1 cellular context compared by ENCODE assay signal in the genomic region with DNA sequence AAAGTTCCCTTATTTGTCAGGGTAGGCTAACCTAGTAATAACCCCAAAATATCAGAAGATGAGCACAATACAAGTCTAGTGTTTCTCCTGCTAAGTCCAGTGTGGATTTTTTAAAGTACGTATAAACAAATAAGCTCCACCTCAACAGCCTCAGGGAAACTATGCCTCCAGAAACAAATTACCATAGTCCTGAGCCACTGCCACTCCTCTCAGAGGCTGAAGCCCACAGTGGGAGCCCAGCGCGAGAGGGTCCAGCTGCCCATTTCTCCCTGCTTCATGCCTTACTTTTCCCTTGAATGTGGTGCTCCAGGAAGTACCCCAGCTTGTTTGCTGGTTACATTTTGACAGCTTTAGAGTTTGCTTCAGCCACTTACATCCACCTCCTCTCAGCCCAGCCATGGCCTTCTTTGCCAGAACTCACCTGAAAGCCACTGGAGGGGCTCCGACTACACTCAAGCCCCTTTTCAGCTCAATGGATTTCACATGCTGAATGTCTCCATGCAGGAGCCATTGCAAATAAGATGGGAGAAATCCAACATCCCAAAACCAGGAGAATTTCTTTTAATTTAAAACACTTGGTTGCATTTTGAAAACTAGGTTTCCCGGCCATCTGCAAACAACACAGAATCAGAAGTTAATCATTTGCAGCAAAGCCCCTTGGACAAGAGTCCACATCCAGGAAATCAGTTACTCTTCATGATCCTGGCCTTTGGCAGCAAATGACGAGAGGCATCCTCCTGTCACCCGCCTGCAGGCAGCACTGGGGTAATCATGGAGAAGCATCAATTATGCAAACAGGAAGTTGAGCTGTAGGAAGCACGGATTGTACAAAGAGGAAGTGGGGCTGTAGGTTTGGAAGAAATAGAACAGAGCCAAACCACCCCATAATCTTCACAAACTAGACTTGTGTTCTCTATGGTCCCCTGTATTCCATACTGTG.
TF ChIP-seq lines count a peak whose summit lies in the region.

No MANE protein-coding gene starts in this region.

TF ChIP-seq in HepG2, 621 proteins besides CTCF, POLR2A, EP300 and RAD21:
- no peak for TF ChIP-seq CHCHD3 (CRISPR knock-in tag; IDR thresholded peaks at IDR 0.05)
- 0 out of 2 replicates have a peak, but pooled peaks have one; percentile 15 for TF ChIP-seq SAP130 (CRISPR knock-in tag; IDR thresholded peaks at IDR 0.05; ENCODE audit: low read depth)
- TF ChIP-seq KAT8 (CRISPR knock-in tag; IDR thresholded peaks at IDR 0.05) = no peak
- TF ChIP-seq ELF3 (CRISPR knock-in tag; IDR thresholded peaks at IDR 0.05) = peak; percentile 58
- TF ChIP-seq ZNF878 (CRISPR knock-in tag; IDR thresholded peaks at IDR 0.05) = no peak
- no peak for TF ChIP-seq CCDC6 (CRISPR knock-in tag; IDR thresholded peaks at IDR 0.05)
- TF ChIP-seq ZNF317 (CRISPR knock-in tag; IDR thresholded peaks at IDR 0.05) = no peak
- TF ChIP-seq, protein P1, sequence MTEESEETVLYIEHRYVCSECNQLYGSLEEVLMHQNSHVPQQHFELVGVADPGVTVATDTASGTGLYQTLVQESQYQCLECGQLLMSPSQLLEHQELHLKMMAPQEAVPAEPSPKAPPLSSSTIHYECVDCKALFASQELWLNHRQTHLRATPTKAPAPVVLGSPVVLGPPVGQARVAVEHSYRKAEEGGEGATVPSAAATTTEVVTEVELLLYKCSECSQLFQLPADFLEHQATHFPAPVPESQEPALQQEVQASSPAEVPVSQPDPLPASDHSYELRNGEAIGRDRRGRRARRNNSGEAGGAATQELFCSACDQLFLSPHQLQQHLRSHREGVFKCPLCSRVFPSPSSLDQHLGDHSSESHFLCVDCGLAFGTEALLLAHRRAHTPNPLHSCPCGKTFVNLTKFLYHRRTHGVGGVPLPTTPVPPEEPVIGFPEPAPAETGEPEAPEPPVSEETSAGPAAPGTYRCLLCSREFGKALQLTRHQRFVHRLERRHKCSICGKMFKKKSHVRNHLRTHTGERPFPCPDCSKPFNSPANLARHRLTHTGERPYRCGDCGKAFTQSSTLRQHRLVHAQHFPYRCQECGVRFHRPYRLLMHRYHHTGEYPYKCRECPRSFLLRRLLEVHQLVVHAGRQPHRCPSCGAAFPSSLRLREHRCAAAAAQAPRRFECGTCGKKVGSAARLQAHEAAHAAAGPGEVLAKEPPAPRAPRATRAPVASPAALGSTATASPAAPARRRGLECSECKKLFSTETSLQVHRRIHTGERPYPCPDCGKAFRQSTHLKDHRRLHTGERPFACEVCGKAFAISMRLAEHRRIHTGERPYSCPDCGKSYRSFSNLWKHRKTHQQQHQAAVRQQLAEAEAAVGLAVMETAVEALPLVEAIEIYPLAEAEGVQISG (CRISPR knock-in tag; IDR thresholded peaks at IDR 0.05) = peak; percentile 29; the same call in 1 of the 2 replicates
- TF ChIP-seq ZNF605 (CRISPR knock-in tag; IDR thresholded peaks at IDR 0.05) = 0 out of 2 replicates have a peak, but pooled peaks have one; percentile 27
- TF ChIP-seq GABPA (IDR thresholded peaks at IDR 0.05; ENCODE audit: low read depth, low read length) = no peak
- peak; percentile 83 for TF ChIP-seq GABPA (CRISPR knock-in tag; IDR thresholded peaks at IDR 0.05; ENCODE audit: low read depth)
- no peak for TF ChIP-seq KDM1A (CRISPR knock-in tag; IDR thresholded peaks at IDR 0.05)
- peak; percentile 32; the same call in 1 of the 2 replicates for TF ChIP-seq ELF1 (CRISPR knock-in tag; IDR thresholded peaks at IDR 0.05)
- no peak for TF ChIP-seq TCF7 (IDR thresholded peaks at IDR 0.05; ENCODE audit: low read depth)
- no peak for TF ChIP-seq ATF7 (IDR thresholded peaks at IDR 0.05)
- no peak for TF ChIP-seq ATF7 (CRISPR knock-in tag; IDR thresholded peaks at IDR 0.05)
- no peak for TF ChIP-seq MED1 (CRISPR knock-in tag; IDR thresholded peaks at IDR 0.05)
- TF ChIP-seq RCOR2 (CRISPR knock-in tag; IDR thresholded peaks at IDR 0.05) = no peak
- TF ChIP-seq, protein P2, sequence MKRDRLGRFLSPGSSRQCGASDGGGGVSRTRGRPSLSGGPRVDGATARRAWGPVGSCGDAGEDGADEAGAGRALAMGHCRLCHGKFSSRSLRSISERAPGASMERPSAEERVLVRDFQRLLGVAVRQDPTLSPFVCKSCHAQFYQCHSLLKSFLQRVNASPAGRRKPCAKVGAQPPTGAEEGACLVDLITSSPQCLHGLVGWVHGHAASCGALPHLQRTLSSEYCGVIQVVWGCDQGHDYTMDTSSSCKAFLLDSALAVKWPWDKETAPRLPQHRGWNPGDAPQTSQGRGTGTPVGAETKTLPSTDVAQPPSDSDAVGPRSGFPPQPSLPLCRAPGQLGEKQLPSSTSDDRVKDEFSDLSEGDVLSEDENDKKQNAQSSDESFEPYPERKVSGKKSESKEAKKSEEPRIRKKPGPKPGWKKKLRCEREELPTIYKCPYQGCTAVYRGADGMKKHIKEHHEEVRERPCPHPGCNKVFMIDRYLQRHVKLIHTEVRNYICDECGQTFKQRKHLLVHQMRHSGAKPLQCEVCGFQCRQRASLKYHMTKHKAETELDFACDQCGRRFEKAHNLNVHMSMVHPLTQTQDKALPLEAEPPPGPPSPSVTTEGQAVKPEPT (CRISPR knock-in tag; IDR thresholded peaks at IDR 0.05; ENCODE audit: low read depth) = no peak
- TF ChIP-seq EHMT2 (IDR thresholded peaks at IDR 0.05; ENCODE audit: borderline replicate concordance, low read depth, low read length) = 0 out of 2 replicates have a peak, but pooled peaks have one; percentile 33
- TF ChIP-seq KDM5A (IDR thresholded peaks at IDR 0.05; ENCODE audit: borderline replicate concordance, low read length) = no peak
- TF ChIP-seq, protein P3, sequence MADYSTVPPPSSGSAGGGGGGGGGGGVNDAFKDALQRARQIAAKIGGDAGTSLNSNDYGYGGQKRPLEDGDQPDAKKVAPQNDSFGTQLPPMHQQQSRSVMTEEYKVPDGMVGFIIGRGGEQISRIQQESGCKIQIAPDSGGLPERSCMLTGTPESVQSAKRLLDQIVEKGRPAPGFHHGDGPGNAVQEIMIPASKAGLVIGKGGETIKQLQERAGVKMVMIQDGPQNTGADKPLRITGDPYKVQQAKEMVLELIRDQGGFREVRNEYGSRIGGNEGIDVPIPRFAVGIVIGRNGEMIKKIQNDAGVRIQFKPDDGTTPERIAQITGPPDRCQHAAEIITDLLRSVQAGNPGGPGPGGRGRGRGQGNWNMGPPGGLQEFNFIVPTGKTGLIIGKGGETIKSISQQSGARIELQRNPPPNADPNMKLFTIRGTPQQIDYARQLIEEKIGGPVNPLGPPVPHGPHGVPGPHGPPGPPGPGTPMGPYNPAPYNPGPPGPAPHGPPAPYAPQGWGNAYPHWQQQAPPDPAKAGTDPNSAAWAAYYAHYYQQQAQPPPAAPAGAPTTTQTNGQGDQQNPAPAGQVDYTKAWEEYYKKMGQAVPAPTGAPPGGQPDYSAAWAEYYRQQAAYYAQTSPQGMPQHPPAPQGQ (CRISPR knock-in tag; IDR thresholded peaks at IDR 0.05; ENCODE audit: borderline replicate concordance) = no peak
- no peak for TF ChIP-seq TBP (CRISPR knock-in tag; IDR thresholded peaks at IDR 0.05)
- TF ChIP-seq TCF7L2 (IDR thresholded peaks at IDR 0.05; ENCODE audit: low read depth, low read length) = no peak
- TF ChIP-seq, protein P4, sequence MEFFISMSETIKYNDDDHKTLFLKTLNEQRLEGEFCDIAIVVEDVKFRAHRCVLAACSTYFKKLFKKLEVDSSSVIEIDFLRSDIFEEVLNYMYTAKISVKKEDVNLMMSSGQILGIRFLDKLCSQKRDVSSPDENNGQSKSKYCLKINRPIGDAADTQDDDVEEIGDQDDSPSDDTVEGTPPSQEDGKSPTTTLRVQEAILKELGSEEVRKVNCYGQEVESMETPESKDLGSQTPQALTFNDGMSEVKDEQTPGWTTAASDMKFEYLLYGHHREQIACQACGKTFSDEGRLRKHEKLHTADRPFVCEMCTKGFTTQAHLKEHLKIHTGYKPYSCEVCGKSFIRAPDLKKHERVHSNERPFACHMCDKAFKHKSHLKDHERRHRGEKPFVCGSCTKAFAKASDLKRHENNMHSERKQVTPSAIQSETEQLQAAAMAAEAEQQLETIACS (CRISPR knock-in tag; IDR thresholded peaks at IDR 0.05) = no peak
- TF ChIP-seq HDAC1 (CRISPR knock-in tag; IDR thresholded peaks at IDR 0.05) = 0 out of 2 replicates have a peak, but pooled peaks have one; percentile 26
- TF ChIP-seq, protein P5, sequence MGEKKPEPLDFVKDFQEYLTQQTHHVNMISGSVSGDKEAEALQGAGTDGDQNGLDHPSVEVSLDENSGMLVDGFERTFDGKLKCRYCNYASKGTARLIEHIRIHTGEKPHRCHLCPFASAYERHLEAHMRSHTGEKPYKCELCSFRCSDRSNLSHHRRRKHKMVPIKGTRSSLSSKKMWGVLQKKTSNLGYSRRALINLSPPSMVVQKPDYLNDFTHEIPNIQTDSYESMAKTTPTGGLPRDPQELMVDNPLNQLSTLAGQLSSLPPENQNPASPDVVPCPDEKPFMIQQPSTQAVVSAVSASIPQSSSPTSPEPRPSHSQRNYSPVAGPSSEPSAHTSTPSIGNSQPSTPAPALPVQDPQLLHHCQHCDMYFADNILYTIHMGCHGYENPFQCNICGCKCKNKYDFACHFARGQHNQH (CRISPR knock-in tag; IDR thresholded peaks at IDR 0.05) = peak; percentile 88
- TF ChIP-seq, protein P6, sequence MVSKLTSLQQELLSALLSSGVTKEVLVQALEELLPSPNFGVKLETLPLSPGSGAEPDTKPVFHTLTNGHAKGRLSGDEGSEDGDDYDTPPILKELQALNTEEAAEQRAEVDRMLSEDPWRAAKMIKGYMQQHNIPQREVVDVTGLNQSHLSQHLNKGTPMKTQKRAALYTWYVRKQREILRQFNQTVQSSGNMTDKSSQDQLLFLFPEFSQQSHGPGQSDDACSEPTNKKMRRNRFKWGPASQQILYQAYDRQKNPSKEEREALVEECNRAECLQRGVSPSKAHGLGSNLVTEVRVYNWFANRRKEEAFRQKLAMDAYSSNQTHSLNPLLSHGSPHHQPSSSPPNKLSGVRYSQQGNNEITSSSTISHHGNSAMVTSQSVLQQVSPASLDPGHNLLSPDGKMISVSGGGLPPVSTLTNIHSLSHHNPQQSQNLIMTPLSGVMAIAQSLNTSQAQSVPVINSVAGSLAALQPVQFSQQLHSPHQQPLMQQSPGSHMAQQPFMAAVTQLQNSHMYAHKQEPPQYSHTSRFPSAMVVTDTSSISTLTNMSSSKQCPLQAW (CRISPR knock-in tag; IDR thresholded peaks at IDR 0.05) = peak; percentile 52; the same call in 1 of the 2 replicates
- TF ChIP-seq ZNF282 (IDR thresholded peaks at IDR 0.05; ENCODE audit: partially characterized antibody) = no peak
- TF ChIP-seq GPN1 (CRISPR knock-in tag; IDR thresholded peaks at IDR 0.05; ENCODE audit: borderline replicate concordance) = no peak
- peak; percentile 67; the same call in 1 of the 2 replicates for TF ChIP-seq ZNF644 (CRISPR knock-in tag; IDR thresholded peaks at IDR 0.05; ENCODE audit: low read depth)
- no peak for TF ChIP-seq SMARCE1 (IDR thresholded peaks at IDR 0.05; ENCODE audit: borderline replicate concordance)
- no peak for TF ChIP-seq GTF3A (CRISPR knock-in tag; conservative IDR thresholded peaks at IDR 0.05)
- TF ChIP-seq ZMYM4 (CRISPR knock-in tag; IDR thresholded peaks at IDR 0.05) = no peak
- TF ChIP-seq ZNF432 (CRISPR knock-in tag; IDR thresholded peaks at IDR 0.05; ENCODE audit: borderline replicate concordance) = no peak
- TF ChIP-seq SP1 (IDR thresholded peaks at IDR 0.05) = no peak
- no peak for TF ChIP-seq SP1 (CRISPR knock-in tag; IDR thresholded peaks at IDR 0.05)
- TF ChIP-seq ZNF343 (CRISPR knock-in tag; IDR thresholded peaks at IDR 0.05) = no peak
- peak; percentile 33; the same call in 1 of the 2 replicates for TF ChIP-seq ETV5 (CRISPR knock-in tag; IDR thresholded peaks at IDR 0.05; ENCODE audit: borderline replicate concordance)
- TF ChIP-seq XBP1 (CRISPR knock-in tag; IDR thresholded peaks at IDR 0.05) = no peak
- TF ChIP-seq HNF4A (CRISPR knock-in tag; IDR thresholded peaks at IDR 0.05) = peak; percentile 16; the same call in 1 of the 2 replicates
- TF ChIP-seq SOX13 (IDR thresholded peaks at IDR 0.05) = no peak
- TF ChIP-seq SOX13 (CRISPR knock-in tag; conservative IDR thresholded peaks at IDR 0.05 in 1 of 2, IDR thresholded peaks at IDR 0.05 in 1 of 2) = no peak
- TF ChIP-seq ZNF850 (CRISPR knock-in tag; conservative IDR thresholded peaks at IDR 0.05) = no peak
- TF ChIP-seq ZFP36L2 (CRISPR knock-in tag; IDR thresholded peaks at IDR 0.05) = no peak
- TF ChIP-seq CBX1 (IDR thresholded peaks at IDR 0.05; ENCODE audit: low read depth) = no peak
- 0 out of 2 replicates have a peak, but pooled peaks have one; percentile 1 for TF ChIP-seq CEBPB (IDR thresholded peaks at IDR 0.05; ENCODE audit: borderline replicate concordance, low read depth, low read length)
- peak; percentile 53; the same call in 1 of the 2 replicates for TF ChIP-seq GABPB1 (CRISPR knock-in tag; IDR thresholded peaks at IDR 0.05)
